In the genomic region with DNA sequence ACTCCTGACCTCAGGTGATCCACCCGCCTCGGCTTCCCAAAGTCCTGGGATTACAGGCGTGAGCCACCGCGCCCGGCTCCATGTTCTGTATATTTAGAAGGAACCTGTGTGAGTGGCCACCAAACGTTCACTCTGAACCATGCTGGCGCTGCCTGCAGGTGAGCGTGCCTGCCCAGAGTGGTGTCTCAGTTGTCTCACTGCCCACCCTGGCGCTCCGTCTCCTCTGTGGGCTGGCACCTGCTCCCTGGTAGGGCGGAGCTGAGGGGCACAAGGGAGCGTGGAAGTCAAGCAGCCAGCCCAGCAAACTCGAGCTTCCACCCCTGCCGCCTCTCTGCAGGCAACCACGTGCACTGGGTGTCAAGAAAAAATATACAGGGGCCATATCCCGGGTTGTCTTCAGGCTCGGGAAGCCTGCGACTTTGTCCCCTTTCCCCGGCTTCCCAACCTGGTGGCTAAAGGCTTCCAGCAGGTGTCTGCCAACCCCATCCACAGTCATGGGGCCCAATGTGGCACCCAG, we compare ENCODE assay signal across 13 cellular contexts. TPM values are rescaled to one million over a fixed set of nuclear protein-coding genes. Genes with fewer than 3 reads are reported as not detected.
DNase-seq lines count a peak whose midpoint lies in the region; ATAC-seq and TF ChIP-seq lines count a peak whose summit lies in the region.
"Had no signal": no experiment of that assay in that cellular context is flagged by ENCODE, and none has a peak within 500 bp of the region (broad histone marks: within the 10 kb centered on the region; RNA-seq: fewer than 3 reads in every experiment).

No MANE protein-coding gene starts in this region.

- no peak overlapping the region for H3K27ac Mint-ChIP-seq in T-cell

- 89 to 90% methylated on average over 13 of the region's 20 CpGs for WGBS in thyroid gland, 2 donors

- peaks cover 13 to 14% (median 14%) of the 10 kb centered on the region in 3 donors for H3K4me1 Mint-ChIP-seq in T-cell

- DNase-seq in Panc1 (ENCODE audit: low read depth, low spot score) (no peak), dorsolateral prefrontal cortex (no peak), thyroid gland (peak; percentile 23 to 43), hippocampal formation (lab: John Stamatoyannopoulos, UW) (no peak), T-cell (no peak), NCI-H526 treated with DMSO at 0.1 percent for 48 hours (lab: John Stamatoyannopoulos, UW) (no peak)
- no peak for DNase-seq in activated CD4-positive, alpha-beta T cell treated with anti-CD3 and anti-CD28 coated beads for 1 hour
- DNase-seq: activated T-cell treated with anti-CD3 and anti-CD28 coated beads, Interleukin-2, amount 50 U/mL, for 4 hours; NCI-H2227 treated with DMSO at 0.1 percent for 48 hours had no signal

- H3K4me3 ChIP-seq in Panc1 (ENCODE audit: low read depth in 2 of 2, low read length in 2 of 2) (no peak overlapping the region), dorsolateral prefrontal cortex (no peak overlapping the region), muscle layer of duodenum (ENCODE audit: low read depth in 1 of 2, low read length in 2 of 2) (no peak overlapping the region), thyroid gland (replicated peaks in 1 of 3) (no peak overlapping the region)
- H3K4me3 ChIP-seq: SK-N-MC had no signal

- TF ChIP-seq CTCF in Panc1 (IDR thresholded peaks at IDR 0.05) = no peak
- no peak for TF ChIP-seq CTCF in dorsolateral prefrontal cortex (IDR thresholded peaks at IDR 0.05 in 54 of 56, conservative IDR thresholded peaks at IDR 0.05 in 2 of 56; ENCODE audit: low read depth in 1 of 56, partially characterized antibody in 56 of 56)
- TF ChIP-seq CTCF in thyroid gland (IDR thresholded peaks at IDR 0.05) = no peak

- peaks cover 6% of the 10 kb centered on the region for H3K36me3 Mint-ChIP-seq in T-cell

- H3K36me3 ChIP-seq in Panc1 (ENCODE audit: control insufficient read depth, insufficient read depth, low read length) = no peaks in the 10 kb centered on the region
- peaks cover 9 to 11% of the 10 kb centered on the region in 2 donors for H3K36me3 ChIP-seq in muscle layer of duodenum (ENCODE audit: control insufficient read depth in 1 of 2, insufficient read depth in 2 of 2, low read length in 2 of 2)
- H3K36me3 ChIP-seq in thyroid gland = no peaks in the 10 kb centered on the region

- TF ChIP-seq POLR2A in thyroid gland (IDR thresholded peaks at IDR 0.05) = no peak

- CTCF ChIA-PET in Panc1 (lab: Charles Lee) (no interaction called here), T-cell (lab: Charles Lee) (no interaction called here)

- ATAC-seq in Panc1 (no peak; the same call in 1 of the 2 replicates), T-cell (replicated peaks in 1 of 4) (no peak)
- ATAC-seq: activated CD4-positive, CD25-positive, alpha-beta regulatory T cell treated with anti-CD3 and anti-CD28 coated beads, Interleukin-2, amount 50 U/mL, for 24 hours; activated T-cell treated with anti-CD3 and anti-CD28 coated beads, Interleukin-2, amount 50 U/mL, for 4 hours had no signal

- POLR2A ChIA-PET in Panc1 (lab: Charles Lee) = no interaction called here
- POLR2A ChIA-PET in T-cell (lab: Charles Lee) = interaction anchor here in 1 of 2 donors (0.6 kb wide), 1 partner anchor 111 kb away, joined by 3 read pairs; no protein-coding TSS in a partner anchor

- H3K4me3 Mint-ChIP-seq in T-cell = no peak overlapping the region
- H3K4me3 Mint-ChIP-seq: activated T-cell treated with anti-CD3 and anti-CD28 coated beads, Interleukin-2, amount 50 U/mL, for 4 hours had no signal

- H3K9me3 Mint-ChIP-seq in T-cell = no peaks in the 10 kb centered on the region
- H3K9me3 Mint-ChIP-seq: activated T-cell treated with anti-CD3 and anti-CD28 coated beads, Interleukin-2, amount 50 U/mL, for 4 hours had no signal

- H3K9me3 ChIP-seq in Panc1 (ENCODE audit: control insufficient read depth, insufficient read depth, low read depth, low read length) = no peaks in the 10 kb centered on the region
- H3K9me3 ChIP-seq in muscle layer of duodenum (ENCODE audit: control insufficient read depth in 1 of 2, low read length in 2 of 2) = no peaks in the 10 kb centered on the region
- H3K9me3 ChIP-seq in thyroid gland = no peaks in the 10 kb centered on the region

- H3K27me3 ChIP-seq in Panc1 (ENCODE audit: control insufficient read depth, insufficient read depth, low read length) (no peaks in the 10 kb centered on the region), dorsolateral prefrontal cortex (no peaks in the 10 kb centered on the region), muscle layer of duodenum (ENCODE audit: low read depth, low read length) (no peaks in the 10 kb centered on the region), thyroid gland (no peaks in the 10 kb centered on the region)

- peak overlapping the region; percentile 88 for H3K27ac ChIP-seq in Panc1 (ENCODE audit: low read length)
- peak overlapping the region in 33 of 59 donors; percentile 4 to 83 (median 47) for H3K27ac ChIP-seq in dorsolateral prefrontal cortex
- peak overlapping the region; percentile 85 for H3K27ac ChIP-seq in muscle layer of duodenum (ENCODE audit: low read length)
- peak overlapping the region; percentile 81 to 92 (median 88) for H3K27ac ChIP-seq in thyroid gland

- intact Hi-C loops in Panc1 (cut with micrococcal nuclease; ENCODE audit: unreplicated experiment) (no loop called here), dorsolateral prefrontal cortex (cut with DNase I) (no loop called here), thyroid gland (cut with DNase I) (no loop called here)

- BruUV-seq in Panc1 (replicated peaks; lab: Mats Ljungman, UMichigan) = no TSS peak

- H3K27me3 Mint-ChIP-seq in T-cell = no peaks in the 10 kb centered on the region
- H3K27me3 Mint-ChIP-seq: progenitor cell of endocrine pancreas had no signal

- in situ Hi-C loops in Panc1 (cut with HindIII; ENCODE audit: low pct_unique_long_range_greater_than_20kb, low sequenced_read_pairs) = no loop called here

- H3K4me1 ChIP-seq in Panc1 (ENCODE audit: control insufficient read depth, insufficient read depth, low read length) (peaks cover 63% of the 10 kb centered on the region), muscle layer of duodenum (ENCODE audit: control insufficient read depth in 1 of 2, insufficient read depth in 2 of 2, low read length in 2 of 2) (peaks cover 7 to 20% of the 10 kb centered on the region in 2 donors), thyroid gland (peaks cover 31 to 60% of the 10 kb centered on the region in 2 donors)

RNA-seq across cellular contexts. Expression of a gene that starts 16.7 kb away (rescaled TPM):
- total RNA-seq in Panc1 (2021; ENCODE audit: unreplicated experiment) (64.1 TPM), dorsolateral prefrontal cortex (10 to 100 TPM; 47.2 to 80.9 (median 65.4) TPM), thyroid gland (100 to 1,000 TPM in 1 of 4 donors, 10 to 100 TPM in 3; 56.7 to 115 (median 75.6) TPM), T-cell (10 to 100 TPM; 36.9 to 47.6 (median 45.4) TPM)
- polyA plus RNA-seq in Panc1 (2012; ENCODE audit: insufficient read length) = 102 TPM

RNA-seq across cellular contexts. Expression of a gene that starts 42.1 kb away (rescaled TPM):
- total RNA-seq in Panc1 (2021; ENCODE audit: unreplicated experiment) = 37.7 TPM
- polyA plus RNA-seq in Panc1 (2012; ENCODE audit: insufficient read length) = 24.4 TPM
- 10 to 100 TPM; 32.6 to 77.4 (median 49.9) TPM for total RNA-seq in dorsolateral prefrontal cortex
- total RNA-seq in thyroid gland = 10 to 100 TPM in 2 of 4 donors, 1 to 10 TPM in 2; 5.9 to 12.8 (median 9.4) TPM
- 1 to 10 TPM; 1.7 to 5.0 (median 3.2) TPM for total RNA-seq in T-cell

Comparison
In these comparisons a context has a peak if more than half of its experiments do, and no peak if none do; other contexts are left out.
1. DNase-seq: peak in thyroid gland (2 of 2); none in Panc1 (single experiment), dorsolateral prefrontal cortex (0 of 10), hippocampal formation (0 of 2), activated CD4-positive, alpha-beta T cell treated with anti-CD3 and anti-CD28 coated beads for 1 hour (single experiment), T-cell (0 of 34) and NCI-H526 treated with DMSO at 0.1 percent for 48 hours (single experiment).
2. Peak in every context shown above with its lines, with median percentiles within 50 percentile points of each other: H3K27ac ChIP-seq.